In the genomic region with DNA sequence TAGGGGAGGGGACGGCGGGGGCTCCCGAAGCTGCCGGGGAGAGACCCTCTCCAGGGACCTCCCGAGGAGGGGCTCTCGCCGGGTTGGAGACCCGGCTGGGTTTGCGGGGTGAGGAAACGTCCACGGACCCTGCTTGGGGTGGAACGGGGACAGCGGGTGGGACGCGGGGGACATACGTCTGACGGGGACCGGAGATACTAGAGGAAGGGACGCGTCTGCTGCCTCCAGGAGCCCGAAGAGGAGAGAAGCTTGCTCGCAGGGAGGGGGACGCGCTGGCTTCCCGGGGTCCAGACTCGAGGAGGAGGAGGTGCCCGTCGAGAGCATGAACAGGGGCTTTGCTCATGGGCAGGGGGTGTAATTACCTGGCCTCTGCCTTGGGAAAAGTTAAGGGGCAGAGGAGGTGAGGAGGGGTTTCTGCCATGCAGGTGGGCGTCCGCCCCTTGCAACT, we compare ENCODE assay signal across 8 cellular contexts. TPM values are rescaled to one million over a fixed set of nuclear protein-coding genes. Genes with fewer than 3 reads are reported as not detected.
A peak's percentile ranks its signal among the peaks of the same experiment; 100 is the strongest.
DNase-seq lines count a peak whose midpoint lies in the region.

No MANE protein-coding gene starts in this region.

- no peaks in the 10 kb centered on the region for H3K36me3 Mint-ChIP-seq in activated CD4-positive, alpha-beta T cell treated with anti-CD3 and anti-CD28 coated beads, Interleukin-2, amount 10 ng/mL, durations not matched to agents 24 days and 14 days (ENCODE audit: low read depth)
- no peaks in the 10 kb centered on the region for H3K36me3 Mint-ChIP-seq in activated naive CD4-positive, alpha-beta T cell treated with anti-CD3 and anti-CD28 coated beads, Interleukin-2, amount 50 U/mL, for 24 hours
- H3K36me3 Mint-ChIP-seq in stimulated activated naive CD8-positive, alpha-beta T cell treated with anti-CD3 and anti-CD28 coated beads, Interleukin-15, Interleukin-2, amounts not matched to agents 100 ng/mL and 50 ng/mL, for 24 hours (ENCODE audit: low read depth): no peaks in the 10 kb centered on the region

- H3K4me1 Mint-ChIP-seq in activated CD4-positive, alpha-beta T cell treated with anti-CD3 and anti-CD28 coated beads, Interleukin-2, amount 10 ng/mL, durations not matched to agents 24 days and 14 days: peaks cover 11% of the 10 kb centered on the region
- peaks cover 11% of the 10 kb centered on the region for H3K4me1 Mint-ChIP-seq in activated naive CD4-positive, alpha-beta T cell treated with anti-CD3 and anti-CD28 coated beads, Interleukin-2, amount 50 U/mL, for 24 hours
- peaks cover 7% of the 10 kb centered on the region for H3K4me1 Mint-ChIP-seq in stimulated activated naive CD8-positive, alpha-beta T cell treated with anti-CD3 and anti-CD28 coated beads, Interleukin-15, Interleukin-2, amounts not matched to agents 100 ng/mL and 50 ng/mL, for 24 hours (ENCODE audit: low read depth)

- DNase-seq in activated CD4-positive, alpha-beta T cell treated with anti-CD3 and anti-CD28 coated beads, Interleukin-2, amount 10 ng/mL, durations not matched to agents 24 days and 14 days: no peak
- DNase-seq in activated CD4-positive, alpha-beta T cell treated with anti-CD3 and anti-CD28 coated beads for 1 hour: no peak
- DNase-seq in Jurkat, Clone E6-1 (ENCODE audit: low read depth, low spot score): no peak
- DNase-seq in epidermal melanocyte (ENCODE audit: insufficient read length, low spot score) (no peak), NCI-H128 (lab: John Stamatoyannopoulos, UW; ENCODE audit: unreplicated experiment) (no peak)

- peak overlapping the region; percentile 88 for H3K4me3 Mint-ChIP-seq in activated CD4-positive, alpha-beta T cell treated with anti-CD3 and anti-CD28 coated beads, Interleukin-2, amount 10 ng/mL, durations not matched to agents 24 days and 14 days
- peak overlapping the region; percentile 86 for H3K4me3 Mint-ChIP-seq in activated naive CD4-positive, alpha-beta T cell treated with anti-CD3 and anti-CD28 coated beads, Interleukin-2, amount 50 U/mL, for 24 hours
- peak overlapping the region; percentile 77 for H3K4me3 Mint-ChIP-seq in stimulated activated naive CD8-positive, alpha-beta T cell treated with anti-CD3 and anti-CD28 coated beads, Interleukin-15, Interleukin-2, amounts not matched to agents 100 ng/mL and 50 ng/mL, for 24 hours

- intact Hi-C loops in activated CD4-positive, alpha-beta T cell treated with anti-CD3 and anti-CD28 coated beads, Interleukin-2, amount 10 ng/mL, durations not matched to agents 24 days and 14 days (cut with micrococcal nuclease): loop anchor here (2.0 to 5.0 kb wide), 2 partner anchors 20 to 90 kb away; a partner anchor contains a TSS

- H3K9me3 Mint-ChIP-seq in activated CD4-positive, alpha-beta T cell treated with anti-CD3 and anti-CD28 coated beads, Interleukin-2, amount 10 ng/mL, durations not matched to agents 24 days and 14 days: no peaks in the 10 kb centered on the region
- no peaks in the 10 kb centered on the region for H3K9me3 Mint-ChIP-seq in activated naive CD4-positive, alpha-beta T cell treated with anti-CD3 and anti-CD28 coated beads, Interleukin-2, amount 50 U/mL, for 24 hours
- H3K9me3 Mint-ChIP-seq in stimulated activated naive CD8-positive, alpha-beta T cell treated with anti-CD3 and anti-CD28 coated beads, Interleukin-15, Interleukin-2, amounts not matched to agents 100 ng/mL and 50 ng/mL, for 24 hours: no peaks in the 10 kb centered on the region

- no peak overlapping the region for H3K27ac Mint-ChIP-seq in activated CD4-positive, alpha-beta T cell treated with anti-CD3 and anti-CD28 coated beads, Interleukin-2, amount 10 ng/mL, durations not matched to agents 24 days and 14 days
- no peak overlapping the region for H3K27ac Mint-ChIP-seq in activated naive CD4-positive, alpha-beta T cell treated with anti-CD3 and anti-CD28 coated beads, Interleukin-2, amount 50 U/mL, for 24 hours
- no peak overlapping the region for H3K27ac Mint-ChIP-seq in stimulated activated naive CD8-positive, alpha-beta T cell treated with anti-CD3 and anti-CD28 coated beads, Interleukin-15, Interleukin-2, amounts not matched to agents 100 ng/mL and 50 ng/mL, for 24 hours

- peaks cover 12% of the 10 kb centered on the region for H3K27me3 Mint-ChIP-seq in activated CD4-positive, alpha-beta T cell treated with anti-CD3 and anti-CD28 coated beads, Interleukin-2, amount 10 ng/mL, durations not matched to agents 24 days and 14 days
- no peaks in the 10 kb centered on the region for H3K27me3 Mint-ChIP-seq in activated naive CD4-positive, alpha-beta T cell treated with anti-CD3 and anti-CD28 coated beads, Interleukin-2, amount 50 U/mL, for 24 hours
- peaks cover 7% of the 10 kb centered on the region for H3K27me3 Mint-ChIP-seq in stimulated activated naive CD8-positive, alpha-beta T cell treated with anti-CD3 and anti-CD28 coated beads, Interleukin-15, Interleukin-2, amounts not matched to agents 100 ng/mL and 50 ng/mL, for 24 hours

- peak overlapping the region; percentile 57 for H3K4me3 ChIP-seq in Jurkat, Clone E6-1 (ENCODE audit: low read length)
- peak overlapping the region; percentile 89 for H3K4me3 ChIP-seq in iPS-18c (ENCODE audit: insufficient read depth, low read depth, low read length)

- H3K9me3 ChIP-seq in iPS-18c (ENCODE audit: control insufficient read depth, insufficient read depth, low read length): peaks cover 2% of the 10 kb centered on the region

RNA-seq across cellular contexts. Expression of a gene that starts 0.6 kb away (rescaled TPM):
- 1.1 and 1.3 TPM in 2 replicates for total RNA-seq in activated CD4-positive, alpha-beta T cell treated with anti-CD3 and anti-CD28 coated beads, Interleukin-2, amount 10 ng/mL, durations not matched to agents 24 days and 14 days
- polyA plus RNA-seq in Jurkat, Clone E6-1 (2012; ENCODE audit: insufficient read depth, insufficient read length): 11.3 TPM

RNA-seq across cellular contexts. Expression of a gene that starts 19.5 kb away (rescaled TPM):
- 36.3 and 37.7 TPM in 2 replicates for total RNA-seq in activated CD4-positive, alpha-beta T cell treated with anti-CD3 and anti-CD28 coated beads, Interleukin-2, amount 10 ng/mL, durations not matched to agents 24 days and 14 days
- polyA plus RNA-seq in Jurkat, Clone E6-1 (2012; ENCODE audit: insufficient read depth, insufficient read length): 41.9 TPM

RNA-seq across cellular contexts. Expression of a gene that starts 57.0 kb away (rescaled TPM):
- 148 TPM in 2 replicates for total RNA-seq in activated CD4-positive, alpha-beta T cell treated with anti-CD3 and anti-CD28 coated beads, Interleukin-2, amount 10 ng/mL, durations not matched to agents 24 days and 14 days
- 168 TPM for polyA plus RNA-seq in Jurkat, Clone E6-1 (2012; ENCODE audit: insufficient read depth, insufficient read length)
